8 cellular contexts compared by ENCODE assay signal in genomic region chr5:107670927-107671741, GRCh38. TPM values are rescaled to one million over a fixed set of nuclear protein-coding genes. Genes with fewer than 3 reads are reported as not detected.
DNase-seq lines count a peak whose midpoint lies in the region; ATAC-seq and TF ChIP-seq lines count a peak whose summit lies in the region.

TSS of gene EFNA5 (minus strand) at chr5:107670937.

- POLR2A ChIA-PET in HEK293 (lab: Yijun Ruan, JAX): interaction anchor here (0.6 to 2.4 kb wide), 6 partner anchors 62 to 965 kb away, joined by 3 to 17 read pairs (median 4); no protein-coding TSS in a partner anchor

- peak; percentile 80 for DNase-seq in activated CD4-positive, alpha-beta T cell treated with anti-CD3 and anti-CD28 coated beads, Interleukin-2, amount 10 ng/mL, durations not matched to agents 24 days and 14 days
- no peak for DNase-seq in activated CD4-positive, alpha-beta T cell treated with anti-CD3 and anti-CD28 coated beads for 1 hour
- DNase-seq in NCI-H2196 (lab: John Stamatoyannopoulos, UW; ENCODE audit: unreplicated experiment) (peak; percentile 43), foreskin keratinocyte (peak; percentile 51 to 64), neural crest cell (ENCODE audit: low read depth, low spot score) (peak; percentile 35)
- peak; percentile 50 to 53 for DNase-seq in activated T-cell treated with anti-CD3 and anti-CD28 coated beads, Interleukin-2, amount 50 U/mL, for 48 hours

- no peaks in the 10 kb centered on the region for H3K27me3 ChIP-seq in foreskin keratinocyte

- intact Hi-C loops in activated CD4-positive, alpha-beta T cell treated with anti-CD3 and anti-CD28 coated beads, Interleukin-2, amount 10 ng/mL, durations not matched to agents 24 days and 14 days (cut with micrococcal nuclease): loop anchor here (10.0 kb wide), 1 partner anchor 674 kb away; no protein-coding TSS in a partner anchor

- peak within 1 kb of the TSS; percentile 99 for H3K27ac ChIP-seq in HEK293 (ENCODE audit: extremely low read depth, low read depth, low read length)
- H3K27ac ChIP-seq in foreskin keratinocyte: peak within 1 kb of the TSS; percentile 83

- H3K4me3 ChIP-seq in HEK293 (ENCODE audit: low read depth, low read length): peak within 1 kb of the TSS; percentile 64

- H3K9me3 Mint-ChIP-seq in activated CD4-positive, alpha-beta T cell treated with anti-CD3 and anti-CD28 coated beads, Interleukin-2, amount 10 ng/mL, durations not matched to agents 24 days and 14 days: no peaks in the 10 kb centered on the region
- no peaks in the 10 kb centered on the region for H3K9me3 Mint-ChIP-seq in neural crest cell

- H3K4me3 Mint-ChIP-seq in activated CD4-positive, alpha-beta T cell treated with anti-CD3 and anti-CD28 coated beads, Interleukin-2, amount 10 ng/mL, durations not matched to agents 24 days and 14 days: peak within 1 kb of the TSS; percentile 78
- peak within 1 kb of the TSS; percentile 95 for H3K4me3 Mint-ChIP-seq in neural crest cell

- H3K27me3 Mint-ChIP-seq in activated CD4-positive, alpha-beta T cell treated with anti-CD3 and anti-CD28 coated beads, Interleukin-2, amount 10 ng/mL, durations not matched to agents 24 days and 14 days: peaks cover 74% of the 10 kb centered on the region
- H3K27me3 Mint-ChIP-seq in neural crest cell (ENCODE audit: low read depth): no peaks in the 10 kb centered on the region

- H3K4me1 Mint-ChIP-seq in activated CD4-positive, alpha-beta T cell treated with anti-CD3 and anti-CD28 coated beads, Interleukin-2, amount 10 ng/mL, durations not matched to agents 24 days and 14 days: peaks cover 25% of the 10 kb centered on the region
- peaks cover 25% of the 10 kb centered on the region for H3K4me1 Mint-ChIP-seq in neural crest cell

- H3K4me1 ChIP-seq in HEK293 (ENCODE audit: control insufficient read depth, insufficient read depth, low read length): peaks cover 11% of the 10 kb centered on the region
- peaks cover 5% of the 10 kb centered on the region for H3K4me1 ChIP-seq in foreskin keratinocyte

- TF ChIP-seq CTCF in HEK293 (tag by site-specific recombination; IDR thresholded peaks at IDR 0.05) (no peak), foreskin keratinocyte (conservative IDR thresholded peaks at IDR 0.05) (no peak), neural crest cell (conservative IDR thresholded peaks at IDR 0.05) (no peak)

- ATAC-seq in foreskin keratinocyte: peak; percentile 32
- no peak for ATAC-seq in GM18870 (IDR thresholded peaks at IDR 0.05; ENCODE audit: unreplicated experiment)

- CTCF ChIA-PET in HEK293 (lab: Yijun Ruan, JAX): interaction anchor here (1.1 kb wide), 1 partner anchor 247 kb away, joined by 3 read pairs; no protein-coding TSS in a partner anchor

- peak within 1 kb of the TSS; percentile 68 for H3K27ac Mint-ChIP-seq in activated CD4-positive, alpha-beta T cell treated with anti-CD3 and anti-CD28 coated beads, Interleukin-2, amount 10 ng/mL, durations not matched to agents 24 days and 14 days
- H3K27ac Mint-ChIP-seq in neural crest cell (ENCODE audit: unreplicated experiment): peak within 1 kb of the TSS; percentile 98

- no peaks in the 10 kb centered on the region for H3K36me3 ChIP-seq in HEK293 (ENCODE audit: control insufficient read depth in 2 of 2, insufficient read depth in 1 of 2, low read length in 2 of 2)

- H3K9me3 ChIP-seq in HEK293 (ENCODE audit: control insufficient read depth, insufficient read depth, low read depth, low read length): no peaks in the 10 kb centered on the region

- no peaks in the 10 kb centered on the region for H3K36me3 Mint-ChIP-seq in activated CD4-positive, alpha-beta T cell treated with anti-CD3 and anti-CD28 coated beads, Interleukin-2, amount 10 ng/mL, durations not matched to agents 24 days and 14 days (ENCODE audit: low read depth)
- no peaks in the 10 kb centered on the region for H3K36me3 Mint-ChIP-seq in neural crest cell (ENCODE audit: low read depth)

TF ChIP-seq in HEK293, 187 proteins besides CTCF, POLR2A, EP300 and RAD21 (continues in another document):
- TF ChIP-seq KLF17 (tag by site-specific recombination; IDR thresholded peaks at IDR 0.05) (no peak), SP7 (tag by site-specific recombination; IDR thresholded peaks at IDR 0.05) (no peak), ZNF600 (tag by site-specific recombination; IDR thresholded peaks at IDR 0.05) (peak; percentile 81; the same call in 1 of the 2 replicates), ZBTB11 (tag by site-specific recombination; conservative IDR thresholded peaks at IDR 0.05; ENCODE audit: low read depth) (peak; percentile 49), ZNF112 (tag by site-specific recombination; IDR thresholded peaks at IDR 0.05) (no peak), ZNF555 (tag by site-specific recombination; conservative IDR thresholded peaks at IDR 0.05) (no peak), GLIS2 (tag by site-specific recombination; IDR thresholded peaks at IDR 0.05) (peak; percentile 67), KLF10 (tag by site-specific recombination; IDR thresholded peaks at IDR 0.05) (no peak), ZBTB20 (tag by site-specific recombination; IDR thresholded peaks at IDR 0.05) (peak; percentile 59), ZNF544 (tag by site-specific recombination; IDR thresholded peaks at IDR 0.05) (no peak), TSHZ1 (tag by site-specific recombination; IDR thresholded peaks at IDR 0.05; ENCODE audit: borderline replicate concordance) (no peak), MEIS1 (CRISPR knock-in tag; IDR thresholded peaks at IDR 0.05; ENCODE audit: borderline replicate concordance) (0 out of 2 replicates have a peak, but pooled peaks have one; percentile 1), ZNF501 (tag by site-specific recombination; IDR thresholded peaks at IDR 0.05) (0 out of 2 replicates have a peak, but pooled peaks have one; percentile 40), ZNF335 (tag by site-specific recombination; conservative IDR thresholded peaks at IDR 0.05) (0 out of 2 replicates have a peak, but pooled peaks have one; percentile 37)

RNA-seq across cellular contexts. Expression of gene EFNA5, which starts in this region (rescaled TPM):
- not detected in 2 replicates for total RNA-seq in activated CD4-positive, alpha-beta T cell treated with anti-CD3 and anti-CD28 coated beads, Interleukin-2, amount 10 ng/mL, durations not matched to agents 24 days and 14 days
- 5.3 and 6.3 TPM in 2 replicates for total RNA-seq in foreskin keratinocyte
- 2.7 and 3.0 TPM in 2 replicates for polyA plus RNA-seq in foreskin keratinocyte
- 42.2 and 43.0 TPM in 2 replicates for total RNA-seq in neural crest cell

Comparison
In these comparisons a context has a peak if more than half of its experiments do, and no peak if none do; other contexts are left out.
1. Peak in DNase-seq in activated CD4-positive, alpha-beta T cell treated with anti-CD3 and anti-CD28 coated beads, Interleukin-2, amount 10 ng/mL, durations not matched to agents 24 days and 14 days; RNA of the gene not detected or under 1 TPM.